In genomic region chr11:59247535-59248227, GRCh38 we compare ENCODE assay signal across 12 cellular contexts. TPM values are rescaled to one million over a fixed set of nuclear protein-coding genes. Genes with fewer than 3 reads are reported as not detected.
DNase-seq lines count a peak whose midpoint lies in the region; ATAC-seq, FAIRE-seq and TF ChIP-seq lines count a peak whose summit lies in the region.
"Had no signal": no experiment of that assay in that cellular context is flagged by ENCODE, and none has a peak within 500 bp of the region (broad histone marks: within the 10 kb centered on the region; RNA-seq: fewer than 3 reads in every experiment).

No MANE protein-coding gene starts in this region.

- ATAC-seq in heart right ventricle, result peak in 7 of 8 donors; percentile 56 to 81 (median 65)
- ATAC-seq in HG03354 (IDR thresholded peaks at IDR 0.05; ENCODE audit: poor library complexity, severe bottlenecking, unreplicated experiment), result no peak
- ATAC-seq in HG02885 (IDR thresholded peaks at IDR 0.05; ENCODE audit: poor library complexity, unreplicated experiment), result no peak

- no peaks in the 10 kb centered on the region for H3K79me2 ChIP-seq in ACC112 (ENCODE audit: control insufficient read depth, insufficient read depth, low read length, unreplicated experiment)

- in situ Hi-C loops in ACHN (cut with HindIII; ENCODE audit: low pct_ligation_motif_present, low pct_unique_long_range_greater_than_20kb, low sequenced_read_pairs), result no loop called here

- peak; percentile 54 for FAIRE-seq in GM19239 (lab: Jason Lieb, UNC)
- FAIRE-seq: pancreas had no signal

- no peak for TF ChIP-seq CTCF in heart right ventricle (IDR thresholded peaks at IDR 0.05)

- H3K4me3 ChIP-seq in ACC112 (ENCODE audit: low read depth, low read length) (peak overlapping the region; percentile 11; the same call in 1 of the 2 replicates), heart right ventricle (no peak overlapping the region)
- H3K4me3 ChIP-seq: pancreas had no signal

- no peaks in the 10 kb centered on the region for H3K9me3 ChIP-seq in heart right ventricle
- H3K9me3 ChIP-seq: pancreas had no signal

- DNase-seq in GM19239 (ENCODE audit: insufficient read length, low spot score) (no peak), SKM-1 treated with dmso at 0.1 percent for 144 hours (lab: John Stamatoyannopoulos, UW; ENCODE audit: unreplicated experiment) (peak; percentile 80), heart right ventricle (peak in 1 of 2 donors; percentile 45), ACHN (no peak), NCI-H524 treated with DMSO at 0.1 percent for 48 hours (lab: John Stamatoyannopoulos, UW) (no peak)
- DNase-seq: activated CD4-positive, alpha-beta T cell treated with anti-CD3 and anti-CD28 coated beads for 48 hours; DMS 273 treated with DMSO at 0.1 percent for 48 hours; KG1; pancreas had no signal

- H3K4me1 ChIP-seq in ACC112 (ENCODE audit: control insufficient read depth, insufficient read depth, low read length, unreplicated experiment) (peaks cover 25% of the 10 kb centered on the region), heart right ventricle (peaks cover 0 to 35% (median 12%) of the 10 kb centered on the region in 9 donors)
- H3K4me1 ChIP-seq: pancreas had no signal

- intact Hi-C loops in heart right ventricle (cut with DNase I), result no loop called here

- peak overlapping the region; percentile 54 for H3K27ac ChIP-seq in ACC112 (ENCODE audit: low read depth, low read length)
- peak overlapping the region in 4 of 10 donors; percentile 15 to 46 (median 24) for H3K27ac ChIP-seq in heart right ventricle
- H3K27ac ChIP-seq: pancreas had no signal

- H3K36me3 ChIP-seq in ACC112 (ENCODE audit: insufficient read depth, low read length) (no peaks in the 10 kb centered on the region), heart right ventricle (no peaks in the 10 kb centered on the region)
- H3K36me3 ChIP-seq: pancreas had no signal

- H3K27me3 ChIP-seq in ACC112 (ENCODE audit: insufficient read depth, low read length) (no peaks in the 10 kb centered on the region), heart right ventricle (no peaks in the 10 kb centered on the region)
- H3K27me3 ChIP-seq: pancreas had no signal

- no peak overlapping the region for H2AFZ ChIP-seq in ACC112 (ENCODE audit: low read length, unreplicated experiment)

- WGBS in heart right ventricle, 2 donors, result 28 to 32% methylated on average over 2 of the region's 2 CpGs

RNA-seq across cellular contexts. Expression of gene MPEG1, which starts 35.0 kb away (rescaled TPM):
- total RNA-seq in heart right ventricle, result 10 to 100 TPM in 3 of 10 donors, 1 to 10 TPM in 7; 3.9 to 45.9 (median 7.0) TPM
- polyA plus RNA-seq in heart right ventricle, result 1 to 10 TPM; 2.9 to 3.2 TPM

Comparison
In these comparisons a context has a peak if more than half of its experiments do, and no peak if none do; other contexts are left out.
1. ATAC-seq: peak in heart right ventricle (7 of 8); none in HG03354 (single experiment) and HG02885 (single experiment).